22 cellular contexts compared by ENCODE assay signal in genomic region chr12:34107016-34107415, GRCh38.
DNase-seq lines count a peak whose midpoint lies in the region; ATAC-seq, FAIRE-seq and TF ChIP-seq lines count a peak whose summit lies in the region.
"Had no signal": no experiment of that assay in that cellular context is flagged by ENCODE, and none has a peak within 500 bp of the region (broad histone marks: within the 10 kb centered on the region; RNA-seq: fewer than 3 reads in every experiment).

No MANE protein-coding gene starts in this region.

- H3K27me3 ChIP-seq in upper lobe of right lung, result peaks cover 32% of the 10 kb centered on the region
- no peaks in the 10 kb centered on the region for H3K27me3 ChIP-seq in BE2C

- TF ChIP-seq CTCF in chondrocyte (IDR thresholded peaks at IDR 0.05) (no peak), kidney (IDR thresholded peaks at IDR 0.05; ENCODE audit: borderline replicate concordance, extremely low read depth, insufficient read depth) (no peak), upper lobe of right lung (IDR thresholded peaks at IDR 0.05) (no peak), BE2C (IDR thresholded peaks at IDR 0.05; ENCODE audit: low read depth, low read length) (no peak)

- H3K9ac ChIP-seq in kidney (ENCODE audit: low read length in 2 of 2), result no peak overlapping the region

- H3K9me3 ChIP-seq in kidney (ENCODE audit: control insufficient read depth in 1 of 2, low read length in 2 of 2), result no peaks in the 10 kb centered on the region
- no peaks in the 10 kb centered on the region for H3K9me3 ChIP-seq in upper lobe of right lung
- H3K9me3 ChIP-seq in BE2C, result no peaks in the 10 kb centered on the region
- H3K9me3 ChIP-seq: A549 had no signal

- H3K4me1 ChIP-seq in kidney (ENCODE audit: control insufficient read depth in 1 of 2, insufficient read depth in 1 of 2, low read depth in 1 of 2, low read length in 2 of 2) (no peaks in the 10 kb centered on the region), upper lobe of right lung (no peaks in the 10 kb centered on the region), BE2C (no peaks in the 10 kb centered on the region)
- H3K4me1 ChIP-seq: A549 had no signal

- intact Hi-C loops in kidney (cut with DNase I) (no loop called here), upper lobe of right lung (cut with DNase I) (no loop called here)

- H3K4me3 ChIP-seq in kidney (ENCODE audit: low read length in 2 of 2), result no peak overlapping the region
- H3K4me3 ChIP-seq in upper lobe of right lung, result no peak overlapping the region
- no peak overlapping the region for H3K4me3 ChIP-seq in BE2C (ENCODE audit: low read depth, low read length)
- H3K4me3 ChIP-seq: A549 had no signal

- no peak for FAIRE-seq in kidney (lab: Jason Lieb, UNC)
- FAIRE-seq: A549, GM12891, GM18507 had no signal

- H3K27ac ChIP-seq in kidney (ENCODE audit: low read depth in 2 of 2, low read length in 2 of 2) (no peak overlapping the region), upper lobe of right lung (no peak overlapping the region)
- H3K27ac ChIP-seq: A549 had no signal

- H3K27ac Mint-ChIP-seq in chondrocyte (ENCODE audit: unreplicated experiment), result no peak overlapping the region
- H3K27ac Mint-ChIP-seq: CD4-positive, alpha-beta memory T cell; GM23338; H9 had no signal

- H3K36me3 Mint-ChIP-seq in chondrocyte (ENCODE audit: low read depth), result no peaks in the 10 kb centered on the region
- H3K36me3 Mint-ChIP-seq: CD4-positive, alpha-beta memory T cell had no signal

- peaks cover 12% of the 10 kb centered on the region for H3K9me3 Mint-ChIP-seq in chondrocyte (ENCODE audit: low read depth)
- H3K9me3 Mint-ChIP-seq: CD4-positive, alpha-beta memory T cell had no signal

- no peaks in the 10 kb centered on the region for H3K4me1 Mint-ChIP-seq in chondrocyte (ENCODE audit: low read depth)
- H3K4me1 Mint-ChIP-seq: CD4-positive, alpha-beta memory T cell; GM23338; H9 had no signal

- H3K27me3 Mint-ChIP-seq in chondrocyte (ENCODE audit: low read depth), result no peaks in the 10 kb centered on the region

- DNase-seq in chondrocyte (ENCODE audit: low spot score) (peak; percentile 84), kidney (peak; percentile 67), upper lobe of right lung (peak; percentile 59), NCI-H82 (lab: John Stamatoyannopoulos, UW) (no peak), BE2C (no peak)
- DNase-seq: 8988T; ACHN; AML-193; C1 segment of cervical spinal cord; Calu3; CD4-positive, alpha-beta memory T cell; COR-L47; DMS53; DMS79 treated with DMSO at 0.1 percent for 48 hours; GF-D8; H9 had no signal

- peak; percentile 20 for ATAC-seq in upper lobe of right lung
- ATAC-seq in HG03039 (IDR thresholded peaks at IDR 0.05; ENCODE audit: unreplicated experiment), result no peak
- ATAC-seq: A549, HCT116 had no signal

- H3K4me3 Mint-ChIP-seq in chondrocyte (ENCODE audit: unreplicated experiment), result no peak overlapping the region
- H3K4me3 Mint-ChIP-seq: CD4-positive, alpha-beta memory T cell; GM23338; H9 had no signal

- no peaks in the 10 kb centered on the region for H3K36me3 ChIP-seq in kidney (ENCODE audit: control insufficient read depth in 1 of 2, insufficient read depth in 2 of 2, low read length in 2 of 2)
- no peaks in the 10 kb centered on the region for H3K36me3 ChIP-seq in upper lobe of right lung
- no peaks in the 10 kb centered on the region for H3K36me3 ChIP-seq in BE2C

Comparison
In these comparisons a context has a peak if more than half of its experiments do, and no peak if none do; other contexts are left out.
1. DNase-seq: peak in chondrocyte (single experiment), kidney (single experiment) and upper lobe of right lung (single experiment); none in NCI-H82 (single experiment) and BE2C (single experiment).